19 cellular contexts compared by ENCODE assay signal in genomic region chr22:43017525-43018290, GRCh38. TPM values are rescaled to one million over a fixed set of nuclear protein-coding genes. Genes with fewer than 3 reads are reported as not detected.
DNase-seq lines count a peak whose midpoint lies in the region; ATAC-seq and TF ChIP-seq lines count a peak whose summit lies in the region.
"Had no signal": no experiment of that assay in that cellular context is flagged by ENCODE, and none has a peak within 500 bp of the region (broad histone marks: within the 10 kb centered on the region; RNA-seq: fewer than 3 reads in every experiment).

No MANE protein-coding gene starts in this region.

- WGBS in esophagus squamous epithelium, 2 donors: 53 to 72% methylated on average over 9 of the region's 9 CpGs

- TF ChIP-seq POLR2A in esophagus squamous epithelium (IDR thresholded peaks at IDR 0.05): no peak

- peaks cover 5 to 38% (median 28%) of the 10 kb centered on the region in 4 donors for H3K4me1 Mint-ChIP-seq in CD4-positive, CD25-positive, alpha-beta regulatory T cell
- peaks cover 19% of the 10 kb centered on the region for H3K4me1 Mint-ChIP-seq in nephron

- no peaks in the 10 kb centered on the region for H3K36me3 ChIP-seq in CD4-positive, CD25-positive, alpha-beta regulatory T cell (ENCODE audit: control insufficient read depth, insufficient read depth, low read length)
- H3K36me3 ChIP-seq in esophagus squamous epithelium: no peaks in the 10 kb centered on the region
- H3K36me3 ChIP-seq: breast epithelium had no signal

- DNase-seq in CD4-positive, CD25-positive, alpha-beta regulatory T cell: no peak
- DNase-seq in M059J (ENCODE audit: low read depth) (peak; percentile 76), esophagus squamous epithelium (lab: John Stamatoyannopoulos, UW) (no peak), germinal center (ENCODE audit: low spot score) (no peak)
- no peak for DNase-seq in activated CD8-positive, alpha-beta memory T cell treated with anti-CD3 and anti-CD28 coated beads, Interleukin-2, amount 50 U/mL, for 48 hours
- DNase-seq: activated CD8-positive, alpha-beta memory T cell treated with anti-CD3 and anti-CD28 coated beads, Interleukin-2, amount 50 U/mL, for 4 hours; activated naive CD4-positive, alpha-beta T cell treated with anti-CD3 and anti-CD28 coated beads, Interleukin-2, amount 50 U/mL, for 16 hours; dermis blood vessel endothelial cell; DMS79 treated with DMSO at 0.1 percent for 48 hours; NCI-H146; NCI-H446; testis had no signal

- no peaks in the 10 kb centered on the region for H3K9me3 ChIP-seq in CD4-positive, CD25-positive, alpha-beta regulatory T cell (ENCODE audit: control insufficient read depth in 2 of 2, low read length in 2 of 2)
- no peaks in the 10 kb centered on the region for H3K9me3 ChIP-seq in esophagus squamous epithelium
- H3K9me3 ChIP-seq: breast epithelium, testis had no signal

- H3K27ac Mint-ChIP-seq in CD4-positive, CD25-positive, alpha-beta regulatory T cell: peak overlapping the region in 2 of 3 donors; percentile 49 to 69
- peak overlapping the region in 1 of 3 experiments; percentile 51 for H3K27ac Mint-ChIP-seq in nephron
- H3K27ac Mint-ChIP-seq: T-helper 2 cell treated with Interferon-gamma antibody and Interleukin-4, amounts not matched to agents 5 μg/mL and 100 μg/mL, for 36 hours had no signal

- H3K36me3 Mint-ChIP-seq in CD4-positive, CD25-positive, alpha-beta regulatory T cell: peaks cover 6% of the 10 kb centered on the region
- H3K36me3 Mint-ChIP-seq in nephron (ENCODE audit: low read depth): no peaks in the 10 kb centered on the region

- H3K27me3 ChIP-seq in CD4-positive, CD25-positive, alpha-beta regulatory T cell (ENCODE audit: control insufficient read depth, insufficient read depth, low read length): no peaks in the 10 kb centered on the region
- H3K27me3 ChIP-seq in esophagus squamous epithelium: no peaks in the 10 kb centered on the region
- H3K27me3 ChIP-seq: breast epithelium, testis had no signal

- TF ChIP-seq CTCF in esophagus squamous epithelium (IDR thresholded peaks at IDR 0.05) (no peak), nephron (IDR thresholded peaks at IDR 0.05; ENCODE audit: unreplicated experiment in 3 of 3) (no peak)

- intact Hi-C loops in esophagus squamous epithelium (cut with DNase I): no loop called here

- peaks cover 22% of the 10 kb centered on the region for H3K4me1 ChIP-seq in CD4-positive, CD25-positive, alpha-beta regulatory T cell (ENCODE audit: control insufficient read depth, insufficient read depth, low read length, poor library complexity, severe bottlenecking)
- peaks cover 9 to 68% (median 17%) of the 10 kb centered on the region in 3 donors for H3K4me1 ChIP-seq in esophagus squamous epithelium

- no peak overlapping the region for H3K4me3 ChIP-seq in CD4-positive, CD25-positive, alpha-beta regulatory T cell (ENCODE audit: low read depth, low read length)
- no peak overlapping the region for H3K4me3 ChIP-seq in esophagus squamous epithelium
- H3K4me3 ChIP-seq: breast epithelium, testis had no signal

- no peak for ATAC-seq in CD4-positive, CD25-positive, alpha-beta regulatory T cell (ENCODE audit: low read depth in 2 of 2)
- ATAC-seq in GM21381 (IDR thresholded peaks at IDR 0.05; ENCODE audit: unreplicated experiment): no peak
- ATAC-seq in HG02870 (IDR thresholded peaks at IDR 0.05; ENCODE audit: unreplicated experiment): no peak
- ATAC-seq: Right ventricle myocardium inferior had no signal

- no peaks in the 10 kb centered on the region for H3K9me3 Mint-ChIP-seq in CD4-positive, CD25-positive, alpha-beta regulatory T cell
- no peaks in the 10 kb centered on the region for H3K9me3 Mint-ChIP-seq in nephron
- H3K9me3 Mint-ChIP-seq: T-helper 2 cell treated with Interferon-gamma antibody and Interleukin-4, amounts not matched to agents 5 μg/mL and 100 μg/mL, for 36 hours had no signal

- no peaks in the 10 kb centered on the region for H3K27me3 Mint-ChIP-seq in CD4-positive, CD25-positive, alpha-beta regulatory T cell
- H3K27me3 Mint-ChIP-seq in nephron (ENCODE audit: low read depth): peaks cover 8% of the 10 kb centered on the region

- H3K4me3 Mint-ChIP-seq in CD4-positive, CD25-positive, alpha-beta regulatory T cell: peak overlapping the region; percentile 56 to 90 (median 73)
- H3K4me3 Mint-ChIP-seq in nephron: peak overlapping the region; percentile 51 to 67 (median 59)
- H3K4me3 Mint-ChIP-seq: T-helper 2 cell treated with Interferon-gamma antibody and Interleukin-4, amounts not matched to agents 5 μg/mL and 100 μg/mL, for 36 hours had no signal

- H3K27ac ChIP-seq in CD4-positive, CD25-positive, alpha-beta regulatory T cell (ENCODE audit: insufficient read depth, low read length, poor library complexity, severe bottlenecking): no peak overlapping the region
- peak overlapping the region in 3 of 4 donors; percentile 3 to 53 (median 22) for H3K27ac ChIP-seq in esophagus squamous epithelium
- H3K27ac ChIP-seq: breast epithelium, parathyroid adenoma, testis had no signal

RNA-seq across cellular contexts. Expression of gene PACSIN2, which starts 2.8 kb away (rescaled TPM):
- 60.8 TPM for total RNA-seq in CD4-positive, CD25-positive, alpha-beta regulatory T cell
- 10 to 100 TPM; 27.5 to 38.1 (median 34.7) TPM for polyA plus RNA-seq in CD4-positive, CD25-positive, alpha-beta regulatory T cell
- 31.0 and 51.0 TPM in 2 replicates for total RNA-seq in M059J (2014; rRNA removed; shearing (Covaris generic))
- 10 to 100 TPM; 25.8 to 46.0 (median 27.8) TPM for total RNA-seq in esophagus squamous epithelium
